7 cellular contexts compared by ENCODE assay signal in genomic region chr19:15463865-15464371, GRCh38. TPM values are rescaled to one million over a fixed set of nuclear protein-coding genes. Genes with fewer than 3 reads are reported as not detected.
DNase-seq lines count a peak whose midpoint lies in the region; ATAC-seq and TF ChIP-seq lines count a peak whose summit lies in the region.

No MANE protein-coding gene starts in this region.

- TF ChIP-seq CTCF in sigmoid colon (IDR thresholded peaks at IDR 0.05) (no peak), body of pancreas (IDR thresholded peaks at IDR 0.05) (no peak)

- no peaks in the 10 kb centered on the region for H3K9me3 ChIP-seq in sigmoid colon
- H3K9me3 ChIP-seq in body of pancreas, result no peaks in the 10 kb centered on the region

- H3K4me3 ChIP-seq in sigmoid colon (peak overlapping the region in 3 of 4 donors; percentile 23 to 40 (median 32)), body of pancreas (peak overlapping the region in 1 of 2 donors; percentile 6)

- 23 to 55% methylated on average over 25 of the region's 25 CpGs for WGBS in sigmoid colon, 2 donors
- 32% methylated on average over 17 of the region's 25 CpGs; no CpG with 5 or more reads in 1 of the 2 donors for WGBS in body of pancreas, 2 donors

- no peaks in the 10 kb centered on the region for H3K4me1 ChIP-seq in sigmoid colon
- no peaks in the 10 kb centered on the region for H3K4me1 ChIP-seq in body of pancreas

- DNase-seq in T-helper 2 cell (peak; percentile 41 to 93 (median 72)), sigmoid colon (no peak), NCI-H2196 treated with DMSO at 0.1 percent for 48 hours (lab: John Stamatoyannopoulos, UW; ENCODE audit: unreplicated experiment) (no peak), body of pancreas (no peak), Ammon's horn (ENCODE audit: low spot score) (no peak)
- DNase-seq in activated naive CD8-positive, alpha-beta T cell treated with anti-CD3 and anti-CD28 coated beads, Interleukin-2, amount 50 U/mL, for 16 hours (ENCODE audit: low read depth, low spot score), result peak; percentile 51

- intact Hi-C loops in sigmoid colon (cut with DNase I), result no loop called here
- intact Hi-C loops in body of pancreas (cut with DNase I), result no loop called here

- TF ChIP-seq POLR2A in sigmoid colon (IDR thresholded peaks at IDR 0.05) (no peak), body of pancreas (IDR thresholded peaks at IDR 0.05) (no peak)

- TF ChIP-seq EP300 in sigmoid colon (IDR thresholded peaks at IDR 0.05), result no peak

- peak overlapping the region in 1 of 4 donors; percentile 16 for H3K27ac ChIP-seq in sigmoid colon
- H3K27ac ChIP-seq in body of pancreas, result peak overlapping the region in 2 of 4 donors; percentile 12 to 41

- peak; percentile 61 for ATAC-seq in GM21723 (IDR thresholded peaks at IDR 0.05; ENCODE audit: unreplicated experiment)
- ATAC-seq in body of pancreas, result no peak

- H3K27me3 ChIP-seq in sigmoid colon (peaks cover 2 to 57% (median 21%) of the 10 kb centered on the region in 3 donors), body of pancreas (peaks cover 0 to 9% of the 10 kb centered on the region in 2 donors)

- H3K36me3 ChIP-seq in sigmoid colon (no peaks in the 10 kb centered on the region), body of pancreas (replicated peaks in 1 of 2; ENCODE audit: insufficient read depth in 1 of 2, low read depth in 2 of 2) (no peaks in the 10 kb centered on the region)

RNA-seq across cellular contexts. Expression of gene RASAL3, which starts 0.4 kb away (rescaled TPM):
- total RNA-seq in sigmoid colon (1 to 10 TPM; 1.1 to 2.0 (median 1.5) TPM), body of pancreas (1 to 10 TPM; 2.6 to 3.6 TPM)
- 10 to 100 TPM in 1 of 3 donors, 1 to 10 TPM in 1, under 1 TPM in 1; 0.60 to 20.3 (median 1.6) TPM for polyA plus RNA-seq in sigmoid colon

RNA-seq across cellular contexts. Expression of gene WIZ, which starts 14.2 kb away (rescaled TPM):
- total RNA-seq in sigmoid colon (10 to 100 TPM; 16.3 to 49.6 (median 28.4) TPM), body of pancreas (100 to 1,000 TPM in 1 of 2 donors, 10 to 100 TPM in 1; 16.1 to 111 TPM)
- polyA plus RNA-seq in sigmoid colon, result 10 to 100 TPM in 1 of 3 donors, 1 to 10 TPM in 2; 7.8 to 18.3 (median 9.2) TPM

RNA-seq across cellular contexts. Expression of gene PGLYRP2, which starts 15.4 kb away (rescaled TPM):
- total RNA-seq in sigmoid colon (not detected), body of pancreas (not detected)
- polyA plus RNA-seq in sigmoid colon, result under 1 TPM in 1 of 3 donors, not detected in 2; 0.60 TPM

RNA-seq across cellular contexts. Expression of gene CYP4F22, which starts 44.4 kb away (rescaled TPM):
- not detected for total RNA-seq in sigmoid colon
- polyA plus RNA-seq in sigmoid colon, result under 1 TPM in 1 of 3 donors, not detected in 2; 0.07 TPM
- total RNA-seq in body of pancreas, result not detected

RNA-seq across cellular contexts. Expression of gene AKAP8L, which starts 45.1 kb away (rescaled TPM):
- total RNA-seq in sigmoid colon, result 100 to 1,000 TPM in 2 of 4 donors, 10 to 100 TPM in 2; 90.5 to 145 (median 101) TPM
- 10 to 100 TPM; 15.0 to 67.5 (median 22.8) TPM for polyA plus RNA-seq in sigmoid colon
- 100 to 1,000 TPM; 147 to 196 TPM for total RNA-seq in body of pancreas

Comparison
In these comparisons a context has a peak if more than half of its experiments do, and no peak if none do; other contexts are left out.
1. DNase-seq: peak in T-helper 2 cell (5 of 5) and activated naive CD8-positive, alpha-beta T cell treated with anti-CD3 and anti-CD28 coated beads, Interleukin-2, amount 50 U/mL, for 16 hours (single experiment); none in sigmoid colon (single experiment), NCI-H2196 treated with DMSO at 0.1 percent for 48 hours (single experiment), body of pancreas (0 of 4) and Ammon's horn (single experiment).